ENCODE assay signal across 27 cellular contexts in the genomic region with DNA sequence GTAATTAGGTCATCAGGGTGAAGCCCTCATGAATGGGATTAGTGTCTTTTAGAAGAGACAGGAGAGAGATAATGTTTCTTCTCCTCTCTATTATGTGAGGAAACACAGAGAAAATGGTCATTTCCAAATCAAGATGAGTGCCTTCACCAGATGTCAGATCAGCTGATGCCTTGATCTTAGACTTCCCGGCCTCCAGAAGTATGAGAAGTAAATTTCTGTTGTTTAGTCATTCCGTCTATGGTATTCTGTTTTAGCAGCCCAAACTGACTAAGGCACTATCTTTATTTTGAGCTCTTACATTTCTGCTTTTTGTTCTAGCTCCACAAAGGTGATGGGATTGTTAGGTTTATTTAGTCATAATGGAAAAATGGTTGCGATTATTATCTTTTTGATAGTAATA.
"Had no signal": no experiment of that assay in that cellular context is flagged by ENCODE, and none has a peak within 500 bp of the region (broad histone marks: within the 10 kb centered on the region; RNA-seq: fewer than 3 reads in every experiment).

No MANE protein-coding gene starts in this region.

- H3K4me3 ChIP-seq: heart right ventricle, lung, ovary had no signal

- H3K36me3 ChIP-seq: heart right ventricle, neutrophil, ovary had no signal

- FAIRE-seq: small intestine had no signal

- H3K9me3 ChIP-seq: neutrophil, ovary had no signal

- H3K27ac ChIP-seq: heart right ventricle, neutrophil, ovary had no signal

- DNase-seq: activated CD4-positive, alpha-beta T cell treated with anti-CD3 and anti-CD28 coated beads for 36 hours; activated CD4-positive, CD25-positive, alpha-beta regulatory T cell; activated CD8-positive, alpha-beta memory T cell treated with anti-CD3 and anti-CD28 coated beads, Interleukin-2, amount 10 ng/mL, durations not matched to agents 7 days and 5 days; activated CD8-positive, alpha-beta T cell treated with anti-CD3 and anti-CD28 coated beads, Interleukin-2, amount 10 ng/mL, durations not matched to agents 7 days and 5 days; activated naive CD4-positive, alpha-beta T cell; activated T-cell treated with anti-CD3 and anti-CD28 coated beads for 4 hours; activated T-cell treated with anti-CD3 and anti-CD28 coated beads, Interleukin-2, amount 50 U/mL, for 72 hours; anterior cingulate cortex; caudate nucleus; endodermal cell; foreskin melanocyte; heart right ventricle; kidney glomerular epithelial cell; naive B cell; nephron progenitor cell; ovary; small intestine; stimulated activated CD4-positive, alpha-beta T cell treated with anti-CD3 and anti-CD28 coated beads, Interleukin-4, amount 100 ng/mL, for 24 hours; substantia nigra; T-helper 1 cell had no signal

- H3K27me3 ChIP-seq: heart right ventricle, neutrophil, ovary had no signal

- ATAC-seq: activated CD4-positive, alpha-beta T cell treated with anti-CD3 and anti-CD28 coated beads for 36 hours; activated CD8-positive, alpha-beta memory T cell treated with anti-CD3 and anti-CD28 coated beads, Interleukin-2, amount 10 ng/mL, durations not matched to agents 7 days and 5 days; activated CD8-positive, alpha-beta T cell treated with anti-CD3 and anti-CD28 coated beads, Interleukin-2, amount 10 ng/mL, durations not matched to agents 7 days and 5 days; activated naive CD4-positive, alpha-beta T cell treated with anti-CD3 and anti-CD28 coated beads, Interleukin-2, amount 50 U/mL, for 72 hours; activated T-cell treated with anti-CD3 and anti-CD28 coated beads, Interleukin-2, amount 50 U/mL, for 72 hours; esophagus mucosa; heart right ventricle; left lobe of liver; sciatic nerve; stimulated activated effector memory CD8-positive, alpha-beta T cell treated with anti-CD3 and anti-CD28 coated beads, Interleukin-12 subunit alpha, Interleukin-12 subunit beta, amount 100 ng/mL, for 72 hours had no signal
